In the genomic region with DNA sequence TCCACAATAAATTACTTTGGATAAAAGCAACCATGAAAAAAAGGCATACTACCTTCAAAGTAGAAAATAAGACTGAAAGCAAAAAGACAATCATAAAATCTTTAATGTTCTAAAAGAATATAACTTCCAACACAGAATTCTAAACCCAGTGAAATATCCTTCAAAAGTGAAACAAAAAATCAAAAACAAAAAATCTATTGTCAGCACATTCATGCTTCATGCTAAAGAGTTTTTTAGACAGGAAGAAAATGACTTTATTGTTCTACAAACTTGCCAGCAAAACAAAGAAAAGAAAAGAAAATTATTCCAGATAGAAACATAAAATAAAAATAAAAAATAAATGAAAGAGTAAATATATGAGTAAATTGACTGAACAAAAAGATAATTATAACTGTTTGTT, we compare ENCODE assay signal across 26 cellular contexts.
DNase-seq lines count a peak whose midpoint lies in the region; ATAC-seq, FAIRE-seq and TF ChIP-seq lines count a peak whose summit lies in the region.
"Had no signal": no experiment of that assay in that cellular context is flagged by ENCODE, and none has a peak within 500 bp of the region (broad histone marks: within the 10 kb centered on the region; RNA-seq: fewer than 3 reads in every experiment).

No MANE protein-coding gene starts in this region.

- no peak overlapping the region for H3K56ac ChIP-seq in IMR-90 (ENCODE audit: extremely low read depth, insufficient read depth, low read length)

- no peaks in the 10 kb centered on the region for H3K27me3 ChIP-seq in IMR-90 (ENCODE audit: control insufficient read depth, insufficient read depth, low read length)
- no peaks in the 10 kb centered on the region for H3K27me3 ChIP-seq in K562 (ENCODE audit: control insufficient read depth in 2 of 2, insufficient read depth in 2 of 2, low read length in 2 of 2)
- H3K27me3 ChIP-seq in sigmoid colon: no peaks in the 10 kb centered on the region
- H3K27me3 ChIP-seq in lower lobe of right lung (ENCODE audit: low read depth): no peaks in the 10 kb centered on the region
- H3K27me3 ChIP-seq: BE2C, BLaER1 had no signal

- H3K4me1 ChIP-seq in IMR-90 (ENCODE audit: control insufficient read depth, insufficient read depth, low read length) (no peaks in the 10 kb centered on the region), K562 (replicated peaks in 1 of 2; ENCODE audit: control insufficient read depth in 2 of 2, insufficient read depth in 2 of 2, low read length in 2 of 2) (no peaks in the 10 kb centered on the region), sigmoid colon (no peaks in the 10 kb centered on the region), lower lobe of right lung (no peaks in the 10 kb centered on the region)
- H3K4me1 ChIP-seq: BE2C, BLaER1 had no signal

- H4K20me1 ChIP-seq in IMR-90 (ENCODE audit: insufficient read depth, low read length) (no peaks in the 10 kb centered on the region), K562 (replicated peaks; ENCODE audit: control insufficient read depth, insufficient read depth, low read length) (no peaks in the 10 kb centered on the region)
- H4K20me1 ChIP-seq: BLaER1 had no signal

- no peak overlapping the region for H2BK20ac ChIP-seq in IMR-90 (ENCODE audit: low read depth, low read length)

- TF ChIP-seq POLR2A in IMR-90 (IDR thresholded peaks at IDR 0.05; ENCODE audit: low read depth, low read length) (no peak), K562 (conservative IDR thresholded peaks at IDR 0.05) (no peak), sigmoid colon (IDR thresholded peaks at IDR 0.05) (no peak)

- H3K4me2 ChIP-seq in IMR-90 (ENCODE audit: low read depth, low read length): no peak overlapping the region
- H3K4me2 ChIP-seq in K562 (ENCODE audit: insufficient read depth, low read length): no peak overlapping the region
- H3K4me2 ChIP-seq: BLaER1 had no signal

- no peak for TF ChIP-seq RAD21 in IMR-90 (IDR thresholded peaks at IDR 0.05; ENCODE audit: low read length)
- TF ChIP-seq RAD21 in K562 (CRISPR knock-in tag; conservative IDR thresholded peaks at IDR 0.05 in 1 of 2, IDR thresholded peaks at IDR 0.05 in 1 of 2): no peak

- no peak overlapping the region for H2BK120ac ChIP-seq in IMR-90 (ENCODE audit: low read depth, low read length)

- H3K23ac ChIP-seq in IMR-90 (ENCODE audit: low read depth, low read length): no peak overlapping the region

- CTCF ChIA-PET in IMR-90 (lab: Yijun Ruan, JAX): interaction anchor here (0.6 kb wide), 1 partner anchor 15 kb away, joined by 3 read pairs; no protein-coding TSS in a partner anchor
- CTCF ChIA-PET in K562 (lab: Yijun Ruan, JAX; ENCODE audit: low intra/inter-chr PET ratio): no interaction called here

- no peak overlapping the region for H4K8ac ChIP-seq in IMR-90 (ENCODE audit: low read depth in 2 of 2, low read length in 2 of 2)

- H3K9me3 ChIP-seq in IMR-90 (ENCODE audit: control insufficient read depth, insufficient read depth, low read length) (peaks cover 10% of the 10 kb centered on the region), K562 (replicated peaks; ENCODE audit: control insufficient read depth, insufficient read depth, low read depth, low read length) (no peaks in the 10 kb centered on the region), sigmoid colon (peaks cover 0 to 7% (median 0%) of the 10 kb centered on the region in 4 donors), lower lobe of right lung (peaks cover 23% of the 10 kb centered on the region)
- H3K9me3 ChIP-seq: BE2C had no signal

- H3K4me3 ChIP-seq in IMR-90 (ENCODE audit: insufficient read depth, low read depth, low read length): no peak overlapping the region
- H3K4me3 ChIP-seq in K562: no peak overlapping the region
- H3K4me3 ChIP-seq in sigmoid colon: no peak overlapping the region
- no peak overlapping the region for H3K4me3 ChIP-seq in lower lobe of right lung
- H3K4me3 ChIP-seq: BLaER1, GM12878 had no signal

- H3K14ac ChIP-seq in IMR-90 (replicated peaks; ENCODE audit: low read depth, low read length): no peak overlapping the region

- no peak for TF ChIP-seq CTCF in IMR-90 (conservative IDR thresholded peaks at IDR 0.05; ENCODE audit: low read depth, low read length)
- no peak for TF ChIP-seq CTCF in K562 (IDR thresholded peaks at IDR 0.05 in 2 of 3, conservative IDR thresholded peaks at IDR 0.05 in 1 of 3; ENCODE audit: insufficient read depth in 2 of 3, low read depth in 1 of 3, low read length in 3 of 3)
- no peak for TF ChIP-seq CTCF in sigmoid colon (IDR thresholded peaks at IDR 0.05)
- no peak for TF ChIP-seq CTCF in lower lobe of right lung (IDR thresholded peaks at IDR 0.05)

- FAIRE-seq in K562 (lab: Jason Lieb, UNC) (no peak), frontal cortex (lab: Jason Lieb, UNC) (peak; percentile 13)
- FAIRE-seq: GM12878, GM12892, GM18507, GM19239 had no signal

- ATAC-seq in IMR-90 (ENCODE audit: low read depth) (no peak), K562 (no peak), lower lobe of right lung (no peak), GM18909 (IDR thresholded peaks at IDR 0.05; ENCODE audit: poor library complexity, unreplicated experiment) (no peak)
- ATAC-seq: GM12878 had no signal

- DNase-seq in IMR-90 (no peak), K562 (ENCODE audit: extremely low read depth in 1 of 4, low spot score in 3 of 4) (no peak), frontal cortex (ENCODE audit: low spot score in 2 of 2) (no peak), sigmoid colon (no peak), lower lobe of right lung (no peak)
- DNase-seq: 8988T; ACHN; BE2C; C1 segment of cervical spinal cord; CD4-positive, alpha-beta memory T cell; CD4-positive, CD25-positive, alpha-beta regulatory T cell; CD8-positive, alpha-beta memory T cell; COR-L47; DMS 273 treated with DMSO at 0.1 percent for 48 hours; DMS153; DMS53; DMS79; DND-41; EL; GDM1 had no signal

- H3K4ac ChIP-seq in IMR-90 (ENCODE audit: low read depth, low read length): no peak overlapping the region

- H3K27ac ChIP-seq in IMR-90 (ENCODE audit: insufficient read depth, low read length) (no peak overlapping the region), K562 (ENCODE audit: extremely low read depth, low read depth, low read length) (no peak overlapping the region), sigmoid colon (no peak overlapping the region), lower lobe of right lung (no peak overlapping the region)
- H3K27ac ChIP-seq: BLaER1 had no signal

- BruUV-seq in IMR-90 (replicated peaks; lab: Mats Ljungman, UMichigan): no TSS peak
- BruUV-seq in K562 (replicated peaks; lab: Mats Ljungman, UMichigan): no TSS peak

- H3K9ac ChIP-seq in IMR-90 (ENCODE audit: low read depth, low read length) (no peak overlapping the region), K562 (ENCODE audit: insufficient read depth in 1 of 2, low read depth in 2 of 2, low read length in 2 of 2) (no peak overlapping the region)
- H3K9ac ChIP-seq: BLaER1 had no signal

- H2AFZ ChIP-seq in IMR-90 (replicated peaks; ENCODE audit: low read length, poor library complexity) (no peak overlapping the region), K562 (ENCODE audit: low read depth, low read length) (no peak overlapping the region)

- no peak overlapping the region for H2AK5ac ChIP-seq in IMR-90 (ENCODE audit: low read depth, low read length)

- POLR2A ChIA-PET in IMR-90 (lab: Charles Lee; ENCODE audit: unreplicated experiment) (no interaction called here), K562 (lab: Yijun Ruan, JAX) (no interaction called here)

- H3K18ac ChIP-seq in IMR-90 (ENCODE audit: low read depth, low read length): no peak overlapping the region

- TF ChIP-seq EP300 in K562 (IDR thresholded peaks at IDR 0.05; ENCODE audit: low read length) (no peak), sigmoid colon (IDR thresholded peaks at IDR 0.05) (no peak)

- no peak overlapping the region for H4K91ac ChIP-seq in IMR-90 (ENCODE audit: insufficient read depth, low read depth, low read length)

- no peaks in the 10 kb centered on the region for H3K36me3 ChIP-seq in IMR-90 (ENCODE audit: control insufficient read depth, insufficient read depth, low read length)
- H3K36me3 ChIP-seq in K562 (ENCODE audit: control insufficient read depth, insufficient read depth, low read length): no peaks in the 10 kb centered on the region
- no peaks in the 10 kb centered on the region for H3K36me3 ChIP-seq in sigmoid colon
- no peaks in the 10 kb centered on the region for H3K36me3 ChIP-seq in lower lobe of right lung
- H3K36me3 ChIP-seq: BE2C, BLaER1 had no signal

- dilution Hi-C loops in IMR-90 (cut with HindIII; ENCODE audit: low sequenced_read_pairs, unreplicated experiment): no loop called here

- H4K5ac ChIP-seq in IMR-90 (ENCODE audit: low read depth, low read length): no peak overlapping the region

- no peak overlapping the region for H2AK9ac ChIP-seq in IMR-90 (replicated peaks; ENCODE audit: low read depth, low read length, poor library complexity)

- no peak overlapping the region for H2BK15ac ChIP-seq in IMR-90 (ENCODE audit: low read depth, low read length)

- intact Hi-C loops in IMR-90 (cut with micrococcal nuclease): no loop called here
- intact Hi-C loops in K562 (cut with micrococcal nuclease): no loop called here
- intact Hi-C loops in sigmoid colon (cut with DNase I): no loop called here
- intact Hi-C loops in lower lobe of right lung (cut with DNase I): no loop called here

- H2BK5ac ChIP-seq in IMR-90 (ENCODE audit: low read depth, low read length, poor library complexity, severe bottlenecking): no peak overlapping the region

- H3K79me2 ChIP-seq in K562 (ENCODE audit: control insufficient read depth, insufficient read depth, low read length): no peaks in the 10 kb centered on the region

- H3K9me1 ChIP-seq in IMR-90 (ENCODE audit: insufficient read depth, low read length) (no peaks in the 10 kb centered on the region), K562 (ENCODE audit: control insufficient read depth, insufficient read depth, low read length) (no peaks in the 10 kb centered on the region)

- no peaks in the 10 kb centered on the region for H3K79me1 ChIP-seq in IMR-90 (ENCODE audit: low read depth in 1 of 2, low read length in 2 of 2)

- in situ Hi-C loops in IMR-90 (cut with MboI; ENCODE audit: low sequenced_read_pairs): no loop called here
- in situ Hi-C loops in K562 (cut with MboI): no loop called here

TF ChIP-seq in IMR-90, 13 proteins besides CTCF, POLR2A, EP300 and RAD21:
- TF ChIP-seq MXI1 (IDR thresholded peaks at IDR 0.05; ENCODE audit: borderline replicate concordance, low read depth, low read length) (no peak), MAFK (IDR thresholded peaks at IDR 0.05; ENCODE audit: low read depth, low read length) (peak; percentile 17; the same call in 1 of the 2 replicates)

TF ChIP-seq in K562, 482 proteins besides CTCF, POLR2A, EP300 and RAD21 (continues in another document):
- TF ChIP-seq RFX1 (IDR thresholded peaks at IDR 0.05) (no peak), ADNP (tag; IDR thresholded peaks at IDR 0.05) (no peak), STAT5B (CRISPR knock-in tag; IDR thresholded peaks at IDR 0.05) (no peak), ZC3H4 (CRISPR knock-in tag; IDR thresholded peaks at IDR 0.05; ENCODE audit: borderline replicate concordance) (no peak)
- TF ChIP-seq, protein P1, sequence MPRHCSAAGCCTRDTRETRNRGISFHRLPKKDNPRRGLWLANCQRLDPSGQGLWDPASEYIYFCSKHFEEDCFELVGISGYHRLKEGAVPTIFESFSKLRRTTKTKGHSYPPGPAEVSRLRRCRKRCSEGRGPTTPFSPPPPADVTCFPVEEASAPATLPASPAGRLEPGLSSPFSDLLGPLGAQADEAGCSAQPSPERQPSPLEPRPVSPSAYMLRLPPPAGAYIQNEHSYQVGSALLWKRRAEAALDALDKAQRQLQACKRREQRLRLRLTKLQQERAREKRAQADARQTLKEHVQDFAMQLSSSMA (CRISPR knock-in tag; IDR thresholded peaks at IDR 0.05): no peak
